In the genomic region with DNA sequence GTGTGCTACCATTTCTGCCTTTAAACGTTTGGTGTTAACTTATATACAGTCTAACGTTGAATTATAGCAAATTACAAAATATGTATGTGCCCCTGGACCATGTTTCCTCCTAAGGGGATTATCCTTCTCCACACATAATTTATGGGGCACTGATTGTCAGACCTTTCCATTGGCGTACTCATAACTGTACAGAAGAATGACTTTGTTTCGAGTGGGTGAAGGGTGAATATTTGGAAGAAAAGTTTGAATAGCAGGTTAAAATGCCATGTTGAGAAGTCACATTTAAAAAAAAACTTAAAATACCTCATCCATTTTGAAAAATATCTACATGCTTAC, we compare ENCODE assay signal across 22 cellular contexts. TPM values are rescaled to one million over a fixed set of nuclear protein-coding genes. Genes with fewer than 3 reads are reported as not detected.
A peak's percentile ranks its signal among the peaks of the same experiment; 100 is the strongest.
DNase-seq lines count a peak whose midpoint lies in the region; ATAC-seq and TF ChIP-seq lines count a peak whose summit lies in the region.
"Had no signal": no experiment of that assay in that cellular context is flagged by ENCODE, and none has a peak within 500 bp of the region (broad histone marks: within the 10 kb centered on the region; RNA-seq: fewer than 3 reads in every experiment).

No MANE protein-coding gene starts in this region.

- no peaks in the 10 kb centered on the region for H3K36me3 ChIP-seq in left ventricle myocardium inferior
- no peaks in the 10 kb centered on the region for H3K36me3 ChIP-seq in spleen
- H3K36me3 ChIP-seq: heart right ventricle had no signal

- H3K27ac Mint-ChIP-seq in osteocyte (ENCODE audit: unreplicated experiment), result no peak overlapping the region
- H3K27ac Mint-ChIP-seq: CD4-positive, alpha-beta T cell had no signal

- H3K27me3 ChIP-seq in left ventricle myocardium inferior (ENCODE audit: low read depth), result no peaks in the 10 kb centered on the region
- H3K27me3 ChIP-seq in right cardiac atrium (ENCODE audit: control insufficient read depth, insufficient read depth), result no peaks in the 10 kb centered on the region
- H3K27me3 ChIP-seq in spleen (replicated peaks in 1 of 7), result no peaks in the 10 kb centered on the region
- H3K27me3 ChIP-seq: heart right ventricle had no signal

- no peaks in the 10 kb centered on the region for H3K9me3 Mint-ChIP-seq in osteocyte (ENCODE audit: unreplicated experiment)
- H3K9me3 Mint-ChIP-seq: CD4-positive, alpha-beta T cell had no signal

- H3K27ac ChIP-seq in left ventricle myocardium inferior (replicated peaks), result peak overlapping the region; percentile 43
- H3K27ac ChIP-seq in right cardiac atrium (ENCODE audit: low read length), result no peak overlapping the region
- peak overlapping the region in 3 of 8 donors; percentile 52 to 68 (median 54) for H3K27ac ChIP-seq in spleen
- H3K27ac ChIP-seq: KMS-11 had no signal

- no peak overlapping the region for H3K4me3 Mint-ChIP-seq in osteocyte (ENCODE audit: unreplicated experiment)
- H3K4me3 Mint-ChIP-seq: CD4-positive, alpha-beta T cell had no signal

- H3K4me1 ChIP-seq in left ventricle myocardium inferior (peaks cover 23% of the 10 kb centered on the region), right cardiac atrium (ENCODE audit: control insufficient read depth, insufficient read depth, low read length) (no peaks in the 10 kb centered on the region), spleen (no peaks in the 10 kb centered on the region)

- intact Hi-C loops in left ventricle myocardium inferior (cut with micrococcal nuclease), result no loop called here
- intact Hi-C loops in right cardiac atrium (cut with DNase I), result no loop called here
- intact Hi-C loops in spleen (cut with DNase I; ENCODE audit: low total_unique reads), result no loop called here

- no peak overlapping the region for H3K4me3 ChIP-seq in left ventricle myocardium inferior
- no peak overlapping the region for H3K4me3 ChIP-seq in right cardiac atrium (ENCODE audit: low read length)
- H3K4me3 ChIP-seq in spleen, result no peak overlapping the region
- H3K4me3 ChIP-seq: heart right ventricle, mucosa of descending colon had no signal

- no peak for TF ChIP-seq CTCF in left ventricle myocardium inferior (IDR thresholded peaks at IDR 0.05; ENCODE audit: borderline replicate concordance)
- TF ChIP-seq CTCF in spleen (IDR thresholded peaks at IDR 0.05 in 8 of 11, conservative IDR thresholded peaks at IDR 0.05 in 3 of 11), result no peak
- TF ChIP-seq CTCF in osteocyte (IDR thresholded peaks at IDR 0.05), result no peak

- no peak for TF ChIP-seq POLR2A in spleen (IDR thresholded peaks at IDR 0.05)

- DNase-seq in left ventricle myocardium inferior (no peak), right cardiac atrium (no peak), spleen (no peak), osteocyte (ENCODE audit: extremely low spot score, unreplicated experiment) (no peak), NCI-H187 (lab: John Stamatoyannopoulos, UW) (no peak), NCI-H1417 treated with DMSO at 0.1 percent for 48 hours (lab: John Stamatoyannopoulos, UW) (no peak)
- DNase-seq: 8988T; activated CD4-positive, alpha-beta T cell treated with anti-CD3 and anti-CD28 coated beads for 48 hours; activated T-cell treated with anti-CD3 and anti-CD28 coated beads, Interleukin-2, amount 50 U/mL, for 1 hour; CD4-positive, alpha-beta T cell; erythroblast; heart right ventricle; mucosa of descending colon; NCI-H2029; NCI-H526 treated with DMSO at 0.1 percent for 48 hours; T-helper 2 cell had no signal

- H3K4me1 Mint-ChIP-seq in osteocyte (ENCODE audit: unreplicated experiment), result peaks cover 59% of the 10 kb centered on the region

- H3K9me3 ChIP-seq in left ventricle myocardium inferior (replicated peaks) (no peaks in the 10 kb centered on the region), right cardiac atrium (ENCODE audit: control insufficient read depth, low read length) (no peaks in the 10 kb centered on the region), spleen (no peaks in the 10 kb centered on the region)
- H3K9me3 ChIP-seq: heart right ventricle, mucosa of descending colon had no signal

- 76% methylated on average over 4 of the region's 4 CpGs for WGBS in right cardiac atrium
- WGBS in spleen, 5 donors, result 65 to 74% (median 71%) methylated on average over 4 of the region's 4 CpGs

- ATAC-seq in right cardiac atrium, result no peak
- ATAC-seq in HG02610 (IDR thresholded peaks at IDR 0.05; ENCODE audit: unreplicated experiment), result peak; percentile 50
- peak; percentile 46 for ATAC-seq in HG03432 (IDR thresholded peaks at IDR 0.05; ENCODE audit: unreplicated experiment)
- ATAC-seq: mucosa of descending colon had no signal

- H3K27me3 Mint-ChIP-seq in osteocyte (ENCODE audit: unreplicated experiment), result no peaks in the 10 kb centered on the region
- H3K27me3 Mint-ChIP-seq: CD4-positive, alpha-beta T cell had no signal

- no peaks in the 10 kb centered on the region for H3K36me3 Mint-ChIP-seq in osteocyte (ENCODE audit: unreplicated experiment)

RNA-seq across cellular contexts. Expression of a gene that starts 58.8 kb away (rescaled TPM):
- total RNA-seq in left ventricle myocardium inferior, result not detected
- not detected for total RNA-seq in right cardiac atrium
- not detected for polyA plus RNA-seq in right cardiac atrium
- not detected for total RNA-seq in spleen
- not detected for polyA plus RNA-seq in spleen
- not detected in 2 replicates for total RNA-seq in osteocyte
- total RNA-seq: CD4-positive, alpha-beta T cell; heart right ventricle; omental fat pad; RPMI7951 had no signal
- polyA plus RNA-seq: adipose tissue, heart right ventricle had no signal

Comparison
In these comparisons a context has a peak if more than half of its experiments do, and no peak if none do; other contexts are left out.
1. ATAC-seq: peak in HG02610 (single experiment) and HG03432 (single experiment); none in right cardiac atrium (0 of 2).